In genomic region chr3:152196782-152197181, GRCh38 we compare ENCODE assay signal across 9 cellular contexts.
A peak's percentile ranks its signal among the peaks of the same experiment; 100 is the strongest.
DNase-seq lines count a peak whose midpoint lies in the region; ATAC-seq and TF ChIP-seq lines count a peak whose summit lies in the region.
"Had no signal": no experiment of that assay in that cellular context is flagged by ENCODE, and none has a peak within 500 bp of the region (broad histone marks: within the 10 kb centered on the region; RNA-seq: fewer than 3 reads in every experiment).

No MANE protein-coding gene starts in this region.

- WGBS in heart right ventricle, 2 donors = 38 to 55% methylated on average over 2 of the region's 2 CpGs
- WGBS in stomach, 5 donors = 22 to 37% (median 28%) methylated on average over 2 of the region's 2 CpGs
- WGBS in mesendoderm (ENCODE audit: extremely low coverage, insufficient coverage, low lambda C conversion rate) = no CpG with 5 or more reads among the region's 2 CpGs

- H3K79me1 ChIP-seq in mesendoderm (ENCODE audit: low read length) = no peaks in the 10 kb centered on the region

- TF ChIP-seq EP300 in stomach (IDR thresholded peaks at IDR 0.05) = no peak

- TF ChIP-seq CTCF in heart right ventricle (IDR thresholded peaks at IDR 0.05) = no peak
- no peak for TF ChIP-seq CTCF in stomach (IDR thresholded peaks at IDR 0.05)
- TF ChIP-seq CTCF in GM10248 (IDR thresholded peaks at IDR 0.05; ENCODE audit: control extremely low read depth, extremely low read depth, low read depth, missing control alignments) = no peak

- CTCF ChIA-PET in GM10248 (lab: Yijun Ruan, JAX) = no interaction called here

- H3K23ac ChIP-seq in mesendoderm (ENCODE audit: low read length) = no peak overlapping the region

- H3K4ac ChIP-seq in mesendoderm (ENCODE audit: low read depth, low read length) = no peak overlapping the region

- H3K27ac ChIP-seq in heart right ventricle (peak overlapping the region in 6 of 10 donors; percentile 12 to 91 (median 46)), stomach (peak overlapping the region in 4 of 5 donors; percentile 62 to 83 (median 74)), mesendoderm (ENCODE audit: low read depth, low read length) (no peak overlapping the region)

- H3K9me3 Mint-ChIP-seq in activated naive CD8-positive, alpha-beta T cell treated with anti-CD3 and anti-CD28 coated beads, Interleukin-2, amount 10 ng/mL, durations not matched to agents 7 days and 5 days = no peaks in the 10 kb centered on the region

- intact Hi-C loops in heart right ventricle (cut with DNase I) = loop anchor here in 2 of 10 donors (5.0 to 10.0 kb wide), 2 partner anchors 68 to 71 kb away; partner anchors contain the start of gene MBNL1 (in 2 of the 2)
- intact Hi-C loops in Right ventricle myocardium inferior (cut with DNase I) = no loop called here
- intact Hi-C loops in stomach (cut with DNase I; ENCODE audit: low total_unique reads) = no loop called here

- H4K5ac ChIP-seq in mesendoderm (ENCODE audit: low read length) = no peak overlapping the region

- H3K27me3 ChIP-seq in heart right ventricle (no peaks in the 10 kb centered on the region), stomach (no peaks in the 10 kb centered on the region), mesendoderm (ENCODE audit: insufficient read depth, low read length, poor library complexity) (no peaks in the 10 kb centered on the region)

- no peak overlapping the region for H3K56ac ChIP-seq in mesendoderm (ENCODE audit: low read length)

- H2BK15ac ChIP-seq in mesendoderm (replicated peaks; ENCODE audit: low read depth) = no peak overlapping the region

- no peak overlapping the region for H3K18ac ChIP-seq in mesendoderm (ENCODE audit: low read length)

- H3K9me3 ChIP-seq in heart right ventricle = no peaks in the 10 kb centered on the region
- no peaks in the 10 kb centered on the region for H3K9me3 ChIP-seq in stomach

- peaks cover 68% of the 10 kb centered on the region for H3K4me1 Mint-ChIP-seq in activated naive CD8-positive, alpha-beta T cell treated with anti-CD3 and anti-CD28 coated beads, Interleukin-2, amount 10 ng/mL, durations not matched to agents 7 days and 5 days

- peak overlapping the region; percentile 96 for H3K27ac Mint-ChIP-seq in activated naive CD8-positive, alpha-beta T cell treated with anti-CD3 and anti-CD28 coated beads, Interleukin-2, amount 10 ng/mL, durations not matched to agents 7 days and 5 days

- no peak overlapping the region for H4K8ac ChIP-seq in mesendoderm (ENCODE audit: low read depth, low read length)

- TF ChIP-seq POLR2A in stomach (IDR thresholded peaks at IDR 0.05) = no peak

- no peaks in the 10 kb centered on the region for H3K79me2 ChIP-seq in mesendoderm (ENCODE audit: control insufficient read depth, insufficient read depth, low read length)

- no peaks in the 10 kb centered on the region for H3K27me3 Mint-ChIP-seq in activated naive CD8-positive, alpha-beta T cell treated with anti-CD3 and anti-CD28 coated beads, Interleukin-2, amount 10 ng/mL, durations not matched to agents 7 days and 5 days

- no peak overlapping the region for H2AK5ac ChIP-seq in mesendoderm (ENCODE audit: low read length)

- no peak for DNase-seq in heart right ventricle
- no peak for DNase-seq in Right ventricle myocardium inferior (ENCODE audit: missing footprints)
- DNase-seq in activated naive CD8-positive, alpha-beta T cell treated with anti-CD3 and anti-CD28 coated beads, Interleukin-2, amount 10 ng/mL, durations not matched to agents 7 days and 5 days = no peak
- DNase-seq in stomach = no peak
- DNase-seq in DMS79 (lab: John Stamatoyannopoulos, UW) = no peak
- DNase-seq in GM10248 (ENCODE audit: extremely low spot score) = no peak
- DNase-seq in mesendoderm = no peak

- H3K36me3 Mint-ChIP-seq in activated naive CD8-positive, alpha-beta T cell treated with anti-CD3 and anti-CD28 coated beads, Interleukin-2, amount 10 ng/mL, durations not matched to agents 7 days and 5 days = no peaks in the 10 kb centered on the region

- no peak overlapping the region for H2BK120ac ChIP-seq in mesendoderm (ENCODE audit: low read depth, low read length)

- peak overlapping the region; percentile 87 for H3K4me3 Mint-ChIP-seq in activated naive CD8-positive, alpha-beta T cell treated with anti-CD3 and anti-CD28 coated beads, Interleukin-2, amount 10 ng/mL, durations not matched to agents 7 days and 5 days

- no peak for ATAC-seq in heart right ventricle
- no peak for ATAC-seq in Right ventricle myocardium inferior
- ATAC-seq in HG03378 (IDR thresholded peaks at IDR 0.05; ENCODE audit: unreplicated experiment) = peak; percentile 40
- no peak for ATAC-seq in activated naive CD8-positive, alpha-beta T cell treated with anti-CD3 and anti-CD28 coated beads, Interleukin-2, amount 10 ng/mL, durations not matched to agents 7 days and 5 days (ENCODE audit: low read depth)

- H3K4me3 ChIP-seq in heart right ventricle (peak overlapping the region in 6 of 10 donors; percentile 1 to 20 (median 11)), stomach (peak overlapping the region in 1 of 4 donors; percentile 3), mesendoderm (ENCODE audit: low read length) (no peak overlapping the region)
- H3K4me3 ChIP-seq: lung had no signal

- H3K4me1 ChIP-seq in heart right ventricle (peaks cover 0 to 87% (median 21%) of the 10 kb centered on the region in 9 donors), stomach (peaks cover 15 to 82% (median 51%) of the 10 kb centered on the region in 4 donors), mesendoderm (ENCODE audit: control insufficient read depth, low read depth, low read length) (no peaks in the 10 kb centered on the region)

- POLR2A ChIA-PET in activated naive CD8-positive, alpha-beta T cell treated with anti-CD3 and anti-CD28 coated beads, Interleukin-2, amount 10 ng/mL, durations not matched to agents 7 days and 5 days (lab: Charles Lee) = interaction anchor here (0.9 to 12.2 kb wide), 3 partner anchors 23 to 74 kb away, joined by 4 to 132 read pairs (median 126); partner anchors contain the start of gene MBNL1
- POLR2A ChIA-PET in GM10248 (lab: Yijun Ruan, JAX) = no interaction called here

- H3K9ac ChIP-seq in mesendoderm (ENCODE audit: low read length) = no peak overlapping the region

- H3K36me3 ChIP-seq in heart right ventricle = no peaks in the 10 kb centered on the region
- no peaks in the 10 kb centered on the region for H3K36me3 ChIP-seq in stomach
- H3K36me3 ChIP-seq in mesendoderm (ENCODE audit: control insufficient read depth, insufficient read depth, low read length) = no peaks in the 10 kb centered on the region

- H2BK5ac ChIP-seq in mesendoderm (ENCODE audit: low read length) = no peak overlapping the region

- no peak overlapping the region for H3K4me2 ChIP-seq in mesendoderm (ENCODE audit: low read length)
